ENCODE assay signal across 22 cellular contexts in the genomic region with DNA sequence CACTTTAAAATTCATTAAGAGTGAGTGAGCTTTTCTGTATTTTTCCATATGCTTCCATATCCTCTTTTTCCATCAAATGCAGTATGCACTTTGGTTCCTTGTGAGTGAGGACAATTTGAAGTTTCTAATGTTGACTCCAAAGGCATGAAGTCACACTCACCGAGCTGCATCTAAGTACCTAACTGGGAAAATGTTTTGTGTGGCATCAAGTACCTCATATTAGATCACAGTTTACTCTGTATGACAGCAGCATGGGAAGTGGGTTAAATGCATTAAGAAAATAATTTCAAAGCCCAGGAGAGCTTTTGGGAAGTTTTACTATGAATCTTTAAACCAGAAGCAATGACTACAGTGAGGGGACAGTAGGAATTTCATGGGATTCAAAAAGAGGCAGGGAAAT.
"Had no signal": no experiment of that assay in that cellular context is flagged by ENCODE, and none has a peak within 500 bp of the region (broad histone marks: within the 10 kb centered on the region; RNA-seq: fewer than 3 reads in every experiment).

No MANE protein-coding gene starts in this region.

- H3K79me2 ChIP-seq: parathyroid adenoma had no signal

- FAIRE-seq: keratinocyte had no signal

- H3K27me3 ChIP-seq: hepatocyte, suprapubic skin had no signal

- H3K4me2 ChIP-seq: hepatocyte, smooth muscle cell had no signal

- ATAC-seq: activated T-helper 17 cell treated with anti-CD3 and anti-CD28 coated beads, Interleukin-2, amount 50 U/mL, for 72 hours; left ventricle myocardium superior; mucosa of descending colon; sciatic nerve had no signal

- H3K9me3 ChIP-seq: mucosa of descending colon, suprapubic skin had no signal

- H3K36me3 ChIP-seq: suprapubic skin had no signal

- DNase-seq: activated CD4-positive, alpha-beta memory T cell treated with anti-CD3 and anti-CD28 coated beads, Interleukin-2, amount 10 ng/mL, durations not matched to agents 7 days and 5 days; activated CD4-positive, alpha-beta T cell treated with anti-CD3 and anti-CD28 coated beads for 48 hours; activated CD4-positive, CD25-positive, alpha-beta regulatory T cell; activated naive CD4-positive, alpha-beta T cell; activated naive CD8-positive, alpha-beta T cell treated with anti-CD3 and anti-CD28 coated beads, Interleukin-2, amount 10 ng/mL, durations not matched to agents 7 days and 5 days; activated T-cell treated with anti-CD3 and anti-CD28 coated beads, Interleukin-2, amount 50 U/mL, for 1 hour; amygdala; caudate nucleus; foreskin fibroblast; left ventricle myocardium superior; mucosa of descending colon; naive B cell; stimulated activated CD4-positive, alpha-beta T cell treated with anti-CD3 and anti-CD28 coated beads, Interleukin-4, amount 100 ng/mL, for 1 hour; stimulated activated naive CD8-positive, alpha-beta T cell treated with anti-CD3 and anti-CD28 coated beads, Interleukin-15, amount 100 ng/mL, for 72 hours; T1000 had no signal

- H2AFZ ChIP-seq: hepatocyte, parathyroid adenoma had no signal

- H3K27ac ChIP-seq: hepatocyte, parathyroid adenoma, suprapubic skin had no signal

- H3K4me3 ChIP-seq: hepatocyte, mucosa of descending colon, smooth muscle cell, suprapubic skin had no signal
